In the genomic region with DNA sequence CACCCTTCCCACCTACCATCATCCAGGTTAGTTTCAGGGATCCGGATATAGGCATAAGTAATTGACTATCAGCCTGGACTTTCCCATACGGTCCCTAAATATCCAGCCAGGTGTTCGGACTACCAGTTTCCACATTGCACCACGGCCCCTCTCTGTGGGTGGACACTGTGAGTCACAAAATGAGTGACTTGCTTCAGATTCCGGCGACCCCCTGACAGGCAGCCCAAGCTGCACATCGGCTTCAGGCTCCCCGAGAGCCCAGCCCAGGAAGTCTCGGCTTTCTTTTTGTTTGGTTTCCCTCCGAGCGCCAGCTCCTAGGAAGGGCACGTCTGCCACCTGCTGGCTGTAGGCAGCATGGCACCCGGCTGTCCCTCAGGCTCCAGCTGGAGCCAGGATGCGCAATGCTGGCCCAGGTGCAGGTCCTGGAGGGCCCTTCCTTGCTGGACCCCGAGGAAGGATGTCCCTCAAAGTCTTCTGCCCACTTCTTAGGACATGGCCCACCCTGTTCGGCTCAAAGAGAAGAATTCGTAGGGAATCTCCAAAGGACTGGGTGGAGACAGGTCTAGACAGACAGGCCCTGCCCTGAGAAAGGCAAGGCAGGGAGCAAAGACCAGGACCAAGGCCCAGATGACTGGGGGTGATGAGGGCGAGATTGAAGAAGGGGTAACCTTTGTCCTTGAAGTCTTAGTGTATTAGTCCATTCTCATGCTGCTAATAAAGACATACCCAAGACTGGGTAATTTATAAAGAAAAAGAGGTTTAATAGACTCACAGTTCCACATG, we compare ENCODE assay signal across 8 cellular contexts. TPM values are rescaled to one million over a fixed set of nuclear protein-coding genes. Genes with fewer than 3 reads are reported as not detected.
DNase-seq lines count a peak whose midpoint lies in the region; ATAC-seq and TF ChIP-seq lines count a peak whose summit lies in the region.

No MANE protein-coding gene starts in this region.

- POLR2A ChIA-PET in PC-9 (lab: Charles Lee; ENCODE audit: unreplicated experiment): no interaction called here

- intact Hi-C loops in PC-9 (cut with micrococcal nuclease; ENCODE audit: unreplicated experiment): no loop called here
- intact Hi-C loops in activated T-helper 1 cell treated with anti-CD3 and anti-CD28 coated beads, Interleukin-12 subunit alpha, Interleukin-12 subunit beta, Interleukin-2, Interleukin-4 antibody, amounts not matched to agents 30 ng/mL and 10 ng/mL and 1 ng/mL, durations not matched to agents 14 hours and 24 hours and 36 hours (cut with micrococcal nuclease): loop anchor here (1.0 to 10.0 kb wide), 4 partner anchors 42 to 999 kb away; no protein-coding TSS in a partner anchor

- H3K4me1 ChIP-seq in PC-9 (replicated peaks; ENCODE audit: insufficient read depth): no peaks in the 10 kb centered on the region

- no peaks in the 10 kb centered on the region for H3K79me2 ChIP-seq in PC-9 (ENCODE audit: low read depth)

- no TSS peak for BruUV-seq in PC-9 (replicated peaks; lab: Mats Ljungman, UMichigan)

- H2AFZ ChIP-seq in PC-9: 0 out of 2 replicates have a peak overlapping the region, but pooled peaks have one; percentile 55

- peak overlapping the region; percentile 72 for H3K4me3 Mint-ChIP-seq in activated T-helper 1 cell treated with anti-CD3 and anti-CD28 coated beads, Interleukin-12 subunit alpha, Interleukin-12 subunit beta, Interleukin-2, Interleukin-4 antibody, amounts not matched to agents 30 ng/mL and 10 ng/mL and 1 ng/mL, durations not matched to agents 14 hours and 24 hours and 36 hours
- H3K4me3 Mint-ChIP-seq in nephron progenitor cell: peak overlapping the region; percentile 74

- peak; percentile 91 for ATAC-seq in GM19467 (IDR thresholded peaks at IDR 0.05; ENCODE audit: unreplicated experiment)

- CTCF ChIA-PET in PC-9 (lab: Charles Lee): interaction anchor here (0.7 kb wide), 2 partner anchors 102 to 1262 kb away, joined by 3 read pairs; no protein-coding TSS in a partner anchor

- no peaks in the 10 kb centered on the region for H3K36me3 ChIP-seq in PC-9 (ENCODE audit: low read depth)

- no peaks in the 10 kb centered on the region for H3K9me3 Mint-ChIP-seq in activated T-helper 1 cell treated with anti-CD3 and anti-CD28 coated beads, Interleukin-12 subunit alpha, Interleukin-12 subunit beta, Interleukin-2, Interleukin-4 antibody, amounts not matched to agents 30 ng/mL and 10 ng/mL and 1 ng/mL, durations not matched to agents 14 hours and 24 hours and 36 hours
- H3K9me3 Mint-ChIP-seq in nephron progenitor cell: no peaks in the 10 kb centered on the region

- no peaks in the 10 kb centered on the region for H3K9me3 ChIP-seq in PC-9 (ENCODE audit: insufficient read depth, low read depth)

- no peaks in the 10 kb centered on the region for H3K27me3 Mint-ChIP-seq in activated T-helper 1 cell treated with anti-CD3 and anti-CD28 coated beads, Interleukin-12 subunit alpha, Interleukin-12 subunit beta, Interleukin-2, Interleukin-4 antibody, amounts not matched to agents 30 ng/mL and 10 ng/mL and 1 ng/mL, durations not matched to agents 14 hours and 24 hours and 36 hours (ENCODE audit: insufficient read depth)
- peaks cover 48% of the 10 kb centered on the region for H3K27me3 Mint-ChIP-seq in nephron progenitor cell (ENCODE audit: low read depth, poor library complexity)

- H3K4me2 ChIP-seq in PC-9: peak overlapping the region; percentile 76

- no peaks in the 10 kb centered on the region for H3K36me3 Mint-ChIP-seq in activated T-helper 1 cell treated with anti-CD3 and anti-CD28 coated beads, Interleukin-12 subunit alpha, Interleukin-12 subunit beta, Interleukin-2, Interleukin-4 antibody, amounts not matched to agents 30 ng/mL and 10 ng/mL and 1 ng/mL, durations not matched to agents 14 hours and 24 hours and 36 hours (ENCODE audit: low read depth)
- H3K36me3 Mint-ChIP-seq in nephron progenitor cell (ENCODE audit: low read depth): no peaks in the 10 kb centered on the region

- peak overlapping the region; percentile 42; the same call in 1 of the 2 replicates for H3K4me3 ChIP-seq in PC-9
- peak overlapping the region; percentile 40 for H3K4me3 ChIP-seq in fibroblast of mammary gland (ENCODE audit: control insufficient read depth, low read depth, low read length)

- no peak overlapping the region for H3K27ac Mint-ChIP-seq in activated T-helper 1 cell treated with anti-CD3 and anti-CD28 coated beads, Interleukin-12 subunit alpha, Interleukin-12 subunit beta, Interleukin-2, Interleukin-4 antibody, amounts not matched to agents 30 ng/mL and 10 ng/mL and 1 ng/mL, durations not matched to agents 14 hours and 24 hours and 36 hours
- no peak overlapping the region for H3K27ac Mint-ChIP-seq in nephron progenitor cell

- H4K20me1 ChIP-seq in PC-9 (ENCODE audit: insufficient read depth): no peaks in the 10 kb centered on the region

- DNase-seq in COR-L47 (lab: John Stamatoyannopoulos, UW) (peak; percentile 33), HK-2 (ENCODE audit: unreplicated experiment) (peak; percentile 83), PC-9 (peak in 1 of 2 experiments; percentile 39), fibroblast of mammary gland (ENCODE audit: low read depth) (peak; percentile 58), nephron progenitor cell (peak; percentile 88)
- peak; percentile 56 for DNase-seq in activated T-helper 1 cell treated with anti-CD3 and anti-CD28 coated beads, Interleukin-12 subunit alpha, Interleukin-12 subunit beta, Interleukin-2, Interleukin-4 antibody, amounts not matched to agents 30 ng/mL and 10 ng/mL and 1 ng/mL, durations not matched to agents 14 hours and 24 hours and 36 hours (ENCODE audit: low spot score)
- peak; percentile 48 for DNase-seq in stimulated activated naive CD4-positive, alpha-beta T cell treated with Interleukin-2 at 50 U/mL for 16 hours (lab: John Stamatoyannopoulos, UW)

- no peaks in the 10 kb centered on the region for H3K9me2 ChIP-seq in PC-9 (ENCODE audit: insufficient read depth)

- no peaks in the 10 kb centered on the region for H3F3A ChIP-seq in PC-9 (ENCODE audit: insufficient read depth, low read depth)

- H3K27ac ChIP-seq in PC-9: no peak overlapping the region

- peaks cover 7% of the 10 kb centered on the region for H3K4me1 Mint-ChIP-seq in activated T-helper 1 cell treated with anti-CD3 and anti-CD28 coated beads, Interleukin-12 subunit alpha, Interleukin-12 subunit beta, Interleukin-2, Interleukin-4 antibody, amounts not matched to agents 30 ng/mL and 10 ng/mL and 1 ng/mL, durations not matched to agents 14 hours and 24 hours and 36 hours (ENCODE audit: low read depth)
- peaks cover 38% of the 10 kb centered on the region for H3K4me1 Mint-ChIP-seq in nephron progenitor cell

- TF ChIP-seq CTCF in PC-9 (conservative IDR thresholded peaks at IDR 0.05) (peak; percentile 93), fibroblast of mammary gland (conservative IDR thresholded peaks at IDR 0.05; ENCODE audit: control insufficient read depth, insufficient read depth, low read depth, low read length) (peak; percentile 96), nephron progenitor cell (IDR thresholded peaks at IDR 0.05) (peak; percentile 97)

- H3K27me3 ChIP-seq in PC-9 (ENCODE audit: insufficient read depth, low read depth): no peaks in the 10 kb centered on the region

RNA-seq across cellular contexts. Expression of a gene that starts 10.6 kb away (rescaled TPM):
- total RNA-seq in PC-9 (2021): not detected in 2 replicates
- not detected in 2 replicates for total RNA-seq in activated T-helper 1 cell treated with anti-CD3 and anti-CD28 coated beads, Interleukin-12 subunit alpha, Interleukin-12 subunit beta, Interleukin-2, Interleukin-4 antibody, amounts not matched to agents 30 ng/mL and 10 ng/mL and 1 ng/mL, durations not matched to agents 14 hours and 24 hours and 36 hours
